ENCODE assay signal across 2 cellular contexts in the genomic region with DNA sequence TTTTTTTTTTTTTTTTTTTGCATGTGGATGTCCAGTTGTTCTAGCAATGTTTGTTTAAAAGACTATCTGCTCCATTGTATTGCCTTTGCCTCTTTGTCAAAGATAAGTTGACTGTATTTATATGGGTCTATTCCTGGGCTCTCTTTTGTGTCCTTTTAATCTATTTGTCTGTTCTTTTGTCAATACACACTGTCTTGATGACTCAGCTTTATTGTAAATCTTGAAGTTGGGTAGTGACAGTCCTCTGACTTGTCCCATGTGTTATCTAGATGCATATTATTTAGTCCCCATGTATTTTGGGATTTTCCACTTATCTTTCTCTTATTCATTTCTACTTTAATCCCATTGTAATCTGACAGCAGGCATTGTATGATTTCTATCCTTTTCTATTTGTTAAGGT.
TF ChIP-seq lines count a peak whose summit lies in the region.

No MANE protein-coding gene starts in this region.

TF ChIP-seq in IMR-90, 13 proteins besides CTCF, POLR2A, EP300 and RAD21 (continued from another document):
- TF ChIP-seq BHLHE40 (IDR thresholded peaks at IDR 0.05; ENCODE audit: low read depth, low read length), result no peak

TF ChIP-seq in K562, 482 proteins besides CTCF, POLR2A, EP300 and RAD21 (continued from another document and continues in another):
- TF ChIP-seq ZNF592 (IDR thresholded peaks at IDR 0.05) (no peak), ETV5 (CRISPR knock-in tag; IDR thresholded peaks at IDR 0.05; ENCODE audit: low read depth) (no peak), ELF2 (CRISPR knock-in tag; IDR thresholded peaks at IDR 0.05) (no peak), HSF4 (CRISPR knock-in tag; IDR thresholded peaks at IDR 0.05; ENCODE audit: borderline replicate concordance) (no peak), NCOA4 (IDR thresholded peaks at IDR 0.05; ENCODE audit: partially characterized antibody) (no peak), ILK (tag; IDR thresholded peaks at IDR 0.05; ENCODE audit: borderline replicate concordance, low read depth) (no peak), U2AF2 (optimal IDR thresholded peaks at IDR 0.05; ENCODE audit: low read depth, low read length) (no peak), ZNF511 (CRISPR knock-in tag; IDR thresholded peaks at IDR 0.05) (no peak), POLR2H (tag; IDR thresholded peaks at IDR 0.05; ENCODE audit: low read depth) (no peak), HNRNPL (IDR thresholded peaks at IDR 0.05; ENCODE audit: low read depth, low read length) (no peak), TEAD2 (tag; IDR thresholded peaks at IDR 0.05) (no peak), FOXP4 (CRISPR knock-in tag; IDR thresholded peaks at IDR 0.05; ENCODE audit: borderline replicate concordance) (no peak), SMAD3 (CRISPR knock-in tag; conservative IDR thresholded peaks at IDR 0.05) (no peak), TCF7L2 (IDR thresholded peaks at IDR 0.05; ENCODE audit: low read depth, low read length) (no peak), ZNF24 (IDR thresholded peaks at IDR 0.05) (no peak), JUND (IDR thresholded peaks at IDR 0.05; ENCODE audit: borderline replicate concordance, low read depth, low read length) (peak; percentile 40; the same call in 1 of the 2 replicates), JUND (tag; IDR thresholded peaks at IDR 0.05; ENCODE audit: borderline replicate concordance, low read depth, low read length) (peak; percentile 56; the same call in 2 of the 3 replicates), ZFP91 (CRISPR knock-in tag; IDR thresholded peaks at IDR 0.05) (no peak), SOX6 (IDR thresholded peaks at IDR 0.05) (0 out of 2 replicates have a peak, but pooled peaks have one; percentile 40), ZNF695 (CRISPR knock-in tag; IDR thresholded peaks at IDR 0.05) (no peak), KDM5B (IDR thresholded peaks at IDR 0.05; ENCODE audit: insufficient replicate concordance, low read depth, low read length) (no peak), CBX8 (IDR thresholded peaks at IDR 0.05; ENCODE audit: borderline replicate concordance, extremely low read depth, low read depth, low read length, poor library complexity, severe bottlenecking) (no peak), DACH1 (IDR thresholded peaks at IDR 0.05; ENCODE audit: partially characterized antibody) (no peak), POLR2B (IDR thresholded peaks at IDR 0.05; ENCODE audit: low read depth, partially characterized antibody) (no peak), ZNF431 (CRISPR knock-in tag; IDR thresholded peaks at IDR 0.05) (no peak), E2F4 (CRISPR knock-in tag; IDR thresholded peaks at IDR 0.05; ENCODE audit: low read depth) (no peak), BACH1 (tag; IDR thresholded peaks at IDR 0.05) (peak; percentile 42; the same call in 1 of the 2 replicates), ZNF121 (CRISPR knock-in tag; conservative IDR thresholded peaks at IDR 0.05) (no peak), SNIP1 (IDR thresholded peaks at IDR 0.05; ENCODE audit: low read depth) (no peak), ZHX1 (conservative IDR thresholded peaks at IDR 0.05; ENCODE audit: low read length) (no peak), ATF3 (IDR thresholded peaks at IDR 0.05) (peak; percentile 27; the same call in 1 of the 2 replicates), ATF3 (CRISPR knock-in tag; conservative IDR thresholded peaks at IDR 0.05) (no peak), EP400 (IDR thresholded peaks at IDR 0.05) (no peak), CXXC5 (CRISPR knock-in tag; IDR thresholded peaks at IDR 0.05) (no peak), MAFG (tag; conservative IDR thresholded peaks at IDR 0.05) (peak; percentile 98), ZNF41 (CRISPR knock-in tag; conservative IDR thresholded peaks at IDR 0.05) (no peak), PKNOX1 (IDR thresholded peaks at IDR 0.05) (peak; percentile 41), LCOR (CRISPR knock-in tag; IDR thresholded peaks at IDR 0.05) (no peak), KAT7 (CRISPR knock-in tag; IDR thresholded peaks at IDR 0.05; ENCODE audit: borderline replicate concordance) (no peak), KLF16 (IDR thresholded peaks at IDR 0.05) (no peak), USF2 (CRISPR knock-in tag; IDR thresholded peaks at IDR 0.05) (no peak)
- TF ChIP-seq, protein P1, sequence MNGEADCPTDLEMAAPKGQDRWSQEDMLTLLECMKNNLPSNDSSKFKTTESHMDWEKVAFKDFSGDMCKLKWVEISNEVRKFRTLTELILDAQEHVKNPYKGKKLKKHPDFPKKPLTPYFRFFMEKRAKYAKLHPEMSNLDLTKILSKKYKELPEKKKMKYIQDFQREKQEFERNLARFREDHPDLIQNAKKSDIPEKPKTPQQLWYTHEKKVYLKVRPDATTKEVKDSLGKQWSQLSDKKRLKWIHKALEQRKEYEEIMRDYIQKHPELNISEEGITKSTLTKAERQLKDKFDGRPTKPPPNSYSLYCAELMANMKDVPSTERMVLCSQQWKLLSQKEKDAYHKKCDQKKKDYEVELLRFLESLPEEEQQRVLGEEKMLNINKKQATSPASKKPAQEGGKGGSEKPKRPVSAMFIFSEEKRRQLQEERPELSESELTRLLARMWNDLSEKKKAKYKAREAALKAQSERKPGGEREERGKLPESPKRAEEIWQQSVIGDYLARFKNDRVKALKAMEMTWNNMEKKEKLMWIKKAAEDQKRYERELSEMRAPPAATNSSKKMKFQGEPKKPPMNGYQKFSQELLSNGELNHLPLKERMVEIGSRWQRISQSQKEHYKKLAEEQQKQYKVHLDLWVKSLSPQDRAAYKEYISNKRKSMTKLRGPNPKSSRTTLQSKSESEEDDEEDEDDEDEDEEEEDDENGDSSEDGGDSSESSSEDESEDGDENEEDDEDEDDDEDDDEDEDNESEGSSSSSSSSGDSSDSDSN (IDR thresholded peaks at IDR 0.05; ENCODE audit: borderline replicate concordance in 1 of 2, low read depth in 2 of 2, low read length in 2 of 2), result no peak
